16 cellular contexts compared by ENCODE assay signal in the genomic region with DNA sequence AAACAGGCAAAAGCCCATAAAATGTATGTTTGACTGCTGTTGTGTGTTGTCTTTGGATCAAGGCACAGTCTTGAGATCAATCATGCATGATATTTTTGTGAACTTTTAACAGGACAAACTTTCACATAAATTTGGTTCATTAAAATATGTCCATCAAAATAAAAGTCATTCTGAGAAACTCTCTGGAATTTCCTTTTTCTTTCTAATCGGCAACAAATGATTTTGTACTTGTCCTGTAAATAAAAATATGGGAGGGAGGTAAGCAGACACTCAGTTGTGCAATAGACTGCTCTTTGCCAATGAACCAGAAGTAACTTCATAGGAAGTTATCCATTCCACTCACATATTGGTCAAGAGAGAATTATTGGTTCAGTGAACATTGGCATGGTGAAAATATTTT.
DNase-seq lines count a peak whose midpoint lies in the region; ATAC-seq, FAIRE-seq and TF ChIP-seq lines count a peak whose summit lies in the region.
"Had no signal": no experiment of that assay in that cellular context is flagged by ENCODE, and none has a peak within 500 bp of the region (broad histone marks: within the 10 kb centered on the region; RNA-seq: fewer than 3 reads in every experiment).

No MANE protein-coding gene starts in this region.

- H2AFZ ChIP-seq in H1 (ENCODE audit: low read length): no peak overlapping the region

- H3K27me3 ChIP-seq in left ventricle myocardium inferior (ENCODE audit: low read depth) (no peaks in the 10 kb centered on the region), right atrium auricular region (no peaks in the 10 kb centered on the region), H1 (replicated peaks in 1 of 4; ENCODE audit: control insufficient read depth in 3 of 4, extremely low read depth in 1 of 4, insufficient read depth in 3 of 4, low read length in 3 of 4) (no peaks in the 10 kb centered on the region), vagina (no peaks in the 10 kb centered on the region)
- H3K27me3 ChIP-seq: colonic mucosa had no signal

- no peak for TF ChIP-seq RAD21 in H1 (IDR thresholded peaks at IDR 0.05 in 1 of 2, conservative IDR thresholded peaks at IDR 0.05 in 1 of 2; ENCODE audit: low read depth in 2 of 2, low read length in 2 of 2)

- H3K9me3 ChIP-seq in left ventricle myocardium inferior (replicated peaks) (peaks cover 6% of the 10 kb centered on the region), right atrium auricular region (no peaks in the 10 kb centered on the region), H1 (ENCODE audit: insufficient read depth in 2 of 2, low read depth in 1 of 2, low read length in 1 of 2) (no peaks in the 10 kb centered on the region), vagina (no peaks in the 10 kb centered on the region)
- H3K9me3 ChIP-seq: colonic mucosa had no signal

- no peak overlapping the region for H2BK12ac ChIP-seq in H1 (ENCODE audit: low read depth, low read length)

- H2BK120ac ChIP-seq in H1 (replicated peaks; ENCODE audit: low read depth, low read length): no peak overlapping the region

- H4K20me1 ChIP-seq in H1 (replicated peaks in 1 of 2; ENCODE audit: control insufficient read depth in 1 of 2, insufficient read depth in 2 of 2, low read length in 2 of 2): no peaks in the 10 kb centered on the region

- H3K18ac ChIP-seq in H1 (ENCODE audit: extremely low read depth, low read length): no peak overlapping the region

- WGBS in H1 (ENCODE audit: extremely low coverage in 1 of 2, insufficient coverage in 1 of 2, insufficient read length in 1 of 2, insufficient replicate concordance in 2 of 2, low coverage in 1 of 2, low lambda C conversion rate in 2 of 2, missing lambda C conversion rate in 1 of 2), 2 experiments: 75% methylated on average over 1 of the region's 1 CpG; no CpG with 5 or more reads in 1 of the 2 experiments

- intact Hi-C loops in left ventricle myocardium inferior (cut with micrococcal nuclease) (no loop called here), vagina (cut with DNase I) (no loop called here)

- no peak overlapping the region for H4K91ac ChIP-seq in H1 (replicated peaks; ENCODE audit: insufficient read length, low read length)

- H3K27ac ChIP-seq in left ventricle myocardium inferior (replicated peaks): peak overlapping the region; percentile 36
- no peak overlapping the region for H3K27ac ChIP-seq in right atrium auricular region
- H3K27ac ChIP-seq in H1 (ENCODE audit: low read depth, low read length): no peak overlapping the region
- H3K27ac ChIP-seq in vagina: peak overlapping the region; percentile 47
- H3K27ac ChIP-seq: colonic mucosa had no signal

- H3K4ac ChIP-seq in H1 (replicated peaks; ENCODE audit: insufficient read length, low read depth, low read length): no peak overlapping the region

- H3K56ac ChIP-seq in H1 (replicated peaks; ENCODE audit: insufficient read length, low read depth, low read length): no peak overlapping the region

- H3K9ac ChIP-seq in H1 (replicated peaks in 1 of 4; ENCODE audit: extremely low read depth in 1 of 4, low read depth in 3 of 4, low read length in 3 of 4): no peak overlapping the region

- no peak overlapping the region for H2BK5ac ChIP-seq in H1 (ENCODE audit: low read depth, low read length)

- no peaks in the 10 kb centered on the region for H3K23me2 ChIP-seq in H1 (ENCODE audit: low read depth, low read length)

- H3K36me3 ChIP-seq in left ventricle myocardium inferior: no peaks in the 10 kb centered on the region
- H3K36me3 ChIP-seq in right atrium auricular region: no peaks in the 10 kb centered on the region
- H3K36me3 ChIP-seq in H1 (ENCODE audit: control insufficient read depth in 2 of 4, insufficient read depth in 4 of 4, low read length in 3 of 4): no peaks in the 10 kb centered on the region
- no peaks in the 10 kb centered on the region for H3K36me3 ChIP-seq in vagina
- H3K36me3 ChIP-seq: colonic mucosa had no signal

- CTCF ChIA-PET in H1 (lab: Charles Lee; ENCODE audit: partially characterized antibody): no interaction called here

- no peak for ATAC-seq in left lobe of liver
- ATAC-seq: stimulated activated memory B cell treated with anti-CD40 and anti-IgM and Interleukin-4, amounts not matched to agents 10 μg/mL and 1 μg/mL and 100 μg/mL, for 72 hours had no signal

- DNase-seq in left ventricle myocardium inferior (no peak), right atrium auricular region (ENCODE audit: low spot score) (no peak), H1 (ENCODE audit: low read depth in 1 of 2, low spot score in 2 of 2) (no peak), left kidney (ENCODE audit: low read depth, low spot score) (peak; percentile 72), vagina (ENCODE audit: extremely low spot score in 2 of 2) (no peak), DMS 273 treated with DMSO at 0.1 percent for 48 hours (lab: John Stamatoyannopoulos, UW) (no peak), left lobe of liver (ENCODE audit: low spot score) (no peak)
- DNase-seq in stimulated activated naive CD4-positive, alpha-beta T cell (lab: John Stamatoyannopoulos, UW): no peak
- DNase-seq: activated CD4-positive, CD25-positive, alpha-beta regulatory T cell; CD4-positive, alpha-beta T cell; colonic mucosa; hypothalamus; NCI-H1694 treated with DMSO at 0.1 percent for 48 hours; NCI-H446 treated with DMSO at 0.1 percent for 48 hours; stimulated activated CD4-positive, alpha-beta T cell treated with anti-CD3 and anti-CD28 coated beads, Interleukin-12 subunit alpha, Interleukin-12 subunit beta, amount 100 ng/mL, for 4 hours had no signal

- H4K8ac ChIP-seq in H1 (ENCODE audit: extremely low read depth, insufficient read depth, low read length): no peak overlapping the region

- no peak for TF ChIP-seq EP300 in H1 (IDR thresholded peaks at IDR 0.05; ENCODE audit: borderline replicate concordance in 1 of 2, low read depth in 2 of 2, low read length in 2 of 2)

- H4K5ac ChIP-seq in H1 (ENCODE audit: insufficient read length, low read depth, low read length): no peak overlapping the region

- H3K4me1 ChIP-seq in left ventricle myocardium inferior (peaks cover 3% of the 10 kb centered on the region), right atrium auricular region (no peaks in the 10 kb centered on the region), H1 (replicated peaks in 1 of 4; ENCODE audit: control insufficient read depth in 3 of 4, insufficient read depth in 4 of 4, low read length in 3 of 4) (no peaks in the 10 kb centered on the region), vagina (peaks cover 28% of the 10 kb centered on the region)
- H3K4me1 ChIP-seq: colonic mucosa had no signal

- no peaks in the 10 kb centered on the region for H3K79me2 ChIP-seq in H1 (ENCODE audit: control insufficient read depth in 1 of 2, insufficient read depth in 2 of 2, low read length in 2 of 2)

- no peak overlapping the region for H3K23ac ChIP-seq in H1 (ENCODE audit: insufficient read length)

- no peak overlapping the region for H3K14ac ChIP-seq in H1 (ENCODE audit: insufficient read length)

- POLR2A ChIA-PET in H1 (lab: Charles Lee; ENCODE audit: partially characterized antibody): no interaction called here

- H2BK15ac ChIP-seq in H1 (ENCODE audit: low read length): no peak overlapping the region

- no peak overlapping the region for H3K4me2 ChIP-seq in H1 (ENCODE audit: insufficient read depth in 1 of 2, low read depth in 2 of 2, low read length in 2 of 2)

- H3K4me3 ChIP-seq in left ventricle myocardium inferior: no peak overlapping the region
- H3K4me3 ChIP-seq in right atrium auricular region: no peak overlapping the region
- H3K4me3 ChIP-seq in H1 (ENCODE audit: extremely low read depth in 1 of 4, insufficient read depth in 2 of 4, low read depth in 3 of 4, low read length in 4 of 4): no peak overlapping the region
- H3K4me3 ChIP-seq in vagina: peak overlapping the region in 1 of 2 donors; percentile 4
- H3K4me3 ChIP-seq: colonic mucosa had no signal

- no peak for FAIRE-seq in H1 (lab: Jason Lieb, UNC)

- TF ChIP-seq POLR2A in H1 (IDR thresholded peaks at IDR 0.05; ENCODE audit: control extremely low read depth in 1 of 2, low read depth in 2 of 2, low read length in 2 of 2) (no peak), vagina (IDR thresholded peaks at IDR 0.05) (no peak)

- H2BK20ac ChIP-seq in H1 (ENCODE audit: low read length): no peak overlapping the region

- no peak for TF ChIP-seq CTCF in left ventricle myocardium inferior (IDR thresholded peaks at IDR 0.05; ENCODE audit: borderline replicate concordance)
- TF ChIP-seq CTCF in right atrium auricular region (IDR thresholded peaks at IDR 0.05): no peak
- no peak for TF ChIP-seq CTCF in H1 (IDR thresholded peaks at IDR 0.05; ENCODE audit: control extremely low read depth in 1 of 3, insufficient read depth in 1 of 3, low read depth in 1 of 3, low read length in 3 of 3)
- no peak for TF ChIP-seq CTCF in vagina (IDR thresholded peaks at IDR 0.05)

- no peaks in the 10 kb centered on the region for H3K79me1 ChIP-seq in H1 (ENCODE audit: low read depth, low read length)

- H2AK5ac ChIP-seq in H1 (ENCODE audit: low read depth, low read length): no peak overlapping the region

TF ChIP-seq in H1, 55 proteins besides CTCF, POLR2A, EP300 and RAD21:
- TF ChIP-seq CEBPB (IDR thresholded peaks at IDR 0.05; ENCODE audit: low read depth, low read length) (0 out of 2 replicates have a peak, but pooled peaks have one; percentile 17), HDAC6 (IDR thresholded peaks at IDR 0.05; ENCODE audit: low read depth, low read length) (no peak)

Comparison
In these comparisons a context has a peak if more than half of its experiments do, and no peak if none do; other contexts are left out.
1. H3K27ac ChIP-seq: peak in left ventricle myocardium inferior (single experiment) and vagina (single experiment); none in right atrium auricular region (0 of 2) and H1 (single experiment).